8 cellular contexts compared by ENCODE assay signal in the genomic region with DNA sequence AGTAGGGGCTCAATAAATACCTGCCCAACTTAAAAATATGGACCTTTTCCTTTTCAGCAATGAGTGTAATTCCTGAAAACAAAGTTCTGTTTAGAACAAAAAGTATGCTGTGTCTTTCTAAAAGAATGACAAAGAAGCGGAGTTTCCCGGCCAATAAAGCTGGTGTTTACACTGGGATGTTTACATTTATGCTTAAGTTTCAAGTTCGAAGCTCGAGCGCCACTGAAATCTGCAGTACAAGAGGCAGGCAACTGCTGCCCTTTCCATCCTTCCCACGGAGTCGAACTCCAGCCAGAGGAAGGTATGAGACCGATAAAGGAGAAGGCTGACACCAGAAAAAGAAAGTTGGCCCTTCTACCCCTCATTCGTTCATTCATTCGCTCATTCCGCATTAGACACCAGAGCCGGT. TPM values are rescaled to one million over a fixed set of nuclear protein-coding genes. Genes with fewer than 3 reads are reported as not detected.
DNase-seq lines count a peak whose midpoint lies in the region; ATAC-seq and TF ChIP-seq lines count a peak whose summit lies in the region.

No MANE protein-coding gene starts in this region.

- H3K4me1 ChIP-seq in iPS-18a (ENCODE audit: control insufficient read depth, low read depth, low read length): no peaks in the 10 kb centered on the region
- peaks cover 9% of the 10 kb centered on the region for H3K4me1 ChIP-seq in suprapubic skin

- CTCF ChIA-PET in activated CD8-positive, alpha-beta T cell treated with anti-CD3 and anti-CD28 coated beads for 36 hours (lab: Charles Lee): interaction anchor here (1.8 kb wide), 1 partner anchor 81 kb away, joined by 6 read pairs; no protein-coding TSS in a partner anchor

- no peaks in the 10 kb centered on the region for H3K27me3 ChIP-seq in iPS-18a (ENCODE audit: control insufficient read depth, insufficient read depth, low read length)
- peaks cover 2% of the 10 kb centered on the region for H3K27me3 ChIP-seq in suprapubic skin

- H3K27ac ChIP-seq in iPS-18a (ENCODE audit: low read length): no peak overlapping the region
- H3K27ac ChIP-seq in suprapubic skin: peak overlapping the region; percentile 98

- peak overlapping the region; percentile 94 for H3K27ac Mint-ChIP-seq in activated CD8-positive, alpha-beta T cell treated with anti-CD3 and anti-CD28 coated beads for 36 hours

- TF ChIP-seq POLR2A in suprapubic skin (IDR thresholded peaks at IDR 0.05): no peak

- 52% methylated on average over 12 of the region's 12 CpGs for WGBS in suprapubic skin

- intact Hi-C loops in activated CD8-positive, alpha-beta T cell treated with anti-CD3 and anti-CD28 coated beads for 36 hours (cut with micrococcal nuclease): loop anchor here (5.0 to 10.0 kb wide), 2 partner anchors 81 to 198 kb away; no protein-coding TSS in a partner anchor

- H3K4me1 Mint-ChIP-seq in activated CD8-positive, alpha-beta T cell treated with anti-CD3 and anti-CD28 coated beads for 36 hours (ENCODE audit: low read depth): peaks cover 10% of the 10 kb centered on the region

- DNase-seq in NCI-H510A (lab: John Stamatoyannopoulos, UW): peak; percentile 39
- no peak for DNase-seq in NCI-H510A treated with DMSO at 0.1 percent for 48 hours (lab: John Stamatoyannopoulos, UW)
- DNase-seq in activated CD8-positive, alpha-beta T cell treated with anti-CD3 and anti-CD28 coated beads for 36 hours: no peak
- no peak for DNase-seq in suprapubic skin (ENCODE audit: low spot score in 2 of 2)
- no peak for DNase-seq in NCI-H2107 treated with DMSO at 0.1 percent for 48 hours (lab: John Stamatoyannopoulos, UW; ENCODE audit: unreplicated experiment)

- POLR2A ChIA-PET in activated CD8-positive, alpha-beta T cell treated with anti-CD3 and anti-CD28 coated beads for 36 hours (lab: Charles Lee): no interaction called here

- peaks cover 8% of the 10 kb centered on the region for H3K9me3 ChIP-seq in iPS-18a (ENCODE audit: control insufficient read depth, low read depth, low read length)
- no peaks in the 10 kb centered on the region for H3K9me3 ChIP-seq in suprapubic skin

- TF ChIP-seq EP300 in suprapubic skin (IDR thresholded peaks at IDR 0.05): no peak

- no peak for TF ChIP-seq CTCF in activated CD8-positive, alpha-beta T cell treated with anti-CD3 and anti-CD28 coated beads for 36 hours (IDR thresholded peaks at IDR 0.05)
- TF ChIP-seq CTCF in suprapubic skin (IDR thresholded peaks at IDR 0.05): no peak

- H3K4me3 Mint-ChIP-seq in activated CD8-positive, alpha-beta T cell treated with anti-CD3 and anti-CD28 coated beads for 36 hours: peak overlapping the region; percentile 95

- no peak for ATAC-seq in activated CD8-positive, alpha-beta T cell treated with anti-CD3 and anti-CD28 coated beads for 36 hours
- ATAC-seq in GM19463 (IDR thresholded peaks at IDR 0.05; ENCODE audit: unreplicated experiment) (no peak), GM21723 (IDR thresholded peaks at IDR 0.05; ENCODE audit: unreplicated experiment) (no peak)

- H3K9me3 Mint-ChIP-seq in activated CD8-positive, alpha-beta T cell treated with anti-CD3 and anti-CD28 coated beads for 36 hours: no peaks in the 10 kb centered on the region

- H3K9ac ChIP-seq in iPS-18a (ENCODE audit: low read length): peak overlapping the region; percentile 43

- peaks cover 13% of the 10 kb centered on the region for H3K36me3 ChIP-seq in iPS-18a (ENCODE audit: control insufficient read depth, low read depth, low read length)
- H3K36me3 ChIP-seq in suprapubic skin: peaks cover 4% of the 10 kb centered on the region

- peaks cover 5% of the 10 kb centered on the region for H3K36me3 Mint-ChIP-seq in activated CD8-positive, alpha-beta T cell treated with anti-CD3 and anti-CD28 coated beads for 36 hours (ENCODE audit: low read depth)

- H3K27me3 Mint-ChIP-seq in activated CD8-positive, alpha-beta T cell treated with anti-CD3 and anti-CD28 coated beads for 36 hours: no peaks in the 10 kb centered on the region

- H3K4me3 ChIP-seq in iPS-18a (ENCODE audit: low read length) (peak overlapping the region; percentile 89), suprapubic skin (peak overlapping the region; percentile 66)

RNA-seq across cellular contexts. Expression of gene HTATSF1, which starts 1.0 kb away (rescaled TPM):
- total RNA-seq in activated CD8-positive, alpha-beta T cell treated with anti-CD3 and anti-CD28 coated beads for 36 hours: 10 to 100 TPM; 33.0 to 35.4 TPM
- 10 to 100 TPM; 32.6 to 49.1 (median 46.7) TPM for total RNA-seq in suprapubic skin

RNA-seq across cellular contexts. Expression of gene BRS3, which starts 8.6 kb away (rescaled TPM):
- not detected for total RNA-seq in activated CD8-positive, alpha-beta T cell treated with anti-CD3 and anti-CD28 coated beads for 36 hours
- not detected for total RNA-seq in suprapubic skin

RNA-seq across cellular contexts. Expression of gene VGLL1, which starts 35.7 kb away (rescaled TPM):
- not detected for total RNA-seq in activated CD8-positive, alpha-beta T cell treated with anti-CD3 and anti-CD28 coated beads for 36 hours
- not detected for total RNA-seq in suprapubic skin
